Comparison of ENCODE assay signal across 11 cellular contexts in the genomic region with DNA sequence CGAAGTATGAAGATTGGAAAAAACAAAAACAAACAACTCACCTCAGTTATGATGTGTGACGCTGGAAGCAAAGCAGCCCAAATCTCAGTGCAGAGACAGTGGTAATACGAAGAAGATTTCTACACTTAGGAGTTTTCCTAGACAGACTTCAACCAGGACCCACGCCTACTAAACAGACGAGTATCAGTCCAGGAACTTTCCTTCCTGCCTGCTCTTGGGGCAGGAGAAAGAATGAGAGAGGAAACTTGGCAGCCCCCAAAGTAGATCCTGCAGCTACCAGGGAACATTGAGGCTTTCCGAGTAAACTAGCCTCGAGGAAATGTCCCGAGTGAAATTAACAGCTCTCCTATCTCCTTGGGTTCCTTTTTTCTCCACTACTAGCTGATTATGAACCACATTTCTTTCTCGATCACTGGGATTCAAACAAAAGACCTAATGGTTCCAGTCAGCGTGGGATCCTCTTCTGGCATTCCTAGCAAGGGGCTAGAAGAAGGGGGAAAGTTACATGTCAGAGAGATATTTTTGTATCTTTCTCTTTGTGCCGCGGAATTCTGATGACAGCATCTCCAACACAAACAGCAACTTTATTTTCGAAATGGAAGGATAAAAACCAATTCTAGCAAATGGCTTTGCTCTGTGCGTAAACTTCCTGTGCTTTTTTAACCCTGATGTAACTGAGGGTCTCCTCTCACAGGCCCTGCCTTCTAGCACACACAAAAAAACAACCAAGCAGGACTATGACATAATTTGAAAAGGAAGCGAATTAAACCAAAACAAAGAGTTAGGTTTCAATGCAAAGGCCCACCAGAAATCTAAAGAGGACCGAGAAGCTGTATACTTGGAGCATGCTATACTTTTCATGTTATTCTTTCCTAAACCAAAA. TPM values are rescaled to one million over a fixed set of nuclear protein-coding genes. Genes with fewer than 3 reads are reported as not detected.
A peak's percentile ranks its signal among the peaks of the same experiment; 100 is the strongest.
DNase-seq lines count a peak whose midpoint lies in the region; TF ChIP-seq lines count a peak whose summit lies in the region.
"Had no signal": no experiment of that assay in that cellular context is flagged by ENCODE, and none has a peak within 500 bp of the region (broad histone marks: within the 10 kb centered on the region; RNA-seq: fewer than 3 reads in every experiment).

No MANE protein-coding gene starts in this region.

- no peak overlapping the region for H4K8ac ChIP-seq in mesendoderm (ENCODE audit: low read depth, low read length)

- no peaks in the 10 kb centered on the region for H3K36me3 ChIP-seq in mesendoderm (ENCODE audit: control insufficient read depth, insufficient read depth, low read length)
- H3K36me3 ChIP-seq in tibial artery, result no peaks in the 10 kb centered on the region

- no peak overlapping the region for H2BK5ac ChIP-seq in mesendoderm (ENCODE audit: low read length)

- TF ChIP-seq CTCF in coronary artery (IDR thresholded peaks at IDR 0.05), result no peak
- no peak for TF ChIP-seq CTCF in tibial artery (IDR thresholded peaks at IDR 0.05)

- no peaks in the 10 kb centered on the region for H3K9me3 ChIP-seq in tibial artery

- CTCF ChIA-PET in activated CD4-positive, alpha-beta T cell treated with anti-CD3 and anti-CD28 coated beads, Interleukin-2, amount 10 ng/mL, durations not matched to agents 7 days and 5 days (lab: Charles Lee), result interaction anchor here (1.2 kb wide), 1 partner anchor 284 kb away, joined by 3 read pairs; no protein-coding TSS in a partner anchor

- peak overlapping the region; percentile 42 for H2BK15ac ChIP-seq in mesendoderm (replicated peaks; ENCODE audit: low read depth)

- H3K4me2 ChIP-seq in mesendoderm (ENCODE audit: low read length), result no peak overlapping the region

- H3K4me1 Mint-ChIP-seq in activated CD4-positive, alpha-beta T cell treated with anti-CD3 and anti-CD28 coated beads, Interleukin-2, amount 10 ng/mL, durations not matched to agents 7 days and 5 days, result peaks cover 13% of the 10 kb centered on the region

- peak overlapping the region; percentile 68 for H3K27ac Mint-ChIP-seq in activated CD4-positive, alpha-beta T cell treated with anti-CD3 and anti-CD28 coated beads, Interleukin-2, amount 10 ng/mL, durations not matched to agents 7 days and 5 days

- H4K5ac ChIP-seq in mesendoderm (ENCODE audit: low read length), result peak overlapping the region; percentile 10

- no peak for DNase-seq in activated CD4-positive, alpha-beta T cell treated with anti-CD3 and anti-CD28 coated beads, Interleukin-2, amount 10 ng/mL, durations not matched to agents 7 days and 5 days
- DNase-seq in activated CD4-positive, alpha-beta T cell treated with anti-CD3 and anti-CD28 coated beads, Interleukin-2, amount 50 U/mL, for 48 hours, result no peak
- DNase-seq in coronary artery (ENCODE audit: low spot score) (no peak), mesendoderm (no peak), tibial artery (no peak), ACHN (no peak), COR-L47 (lab: John Stamatoyannopoulos, UW) (no peak), AML-193 (lab: John Stamatoyannopoulos, UW) (no peak)
- DNase-seq: effector CD8-positive, alpha-beta T cell; NCI-H1436; stimulated activated CD4-positive, alpha-beta T cell treated with anti-CD3 and anti-CD28 coated beads, Interleukin-12 subunit alpha, Interleukin-12 subunit beta, amount 100 ng/mL, for 4 hours had no signal

- H3K4me3 ChIP-seq in coronary artery (peak overlapping the region; percentile 63), mesendoderm (ENCODE audit: low read length) (no peak overlapping the region), tibial artery (peak overlapping the region; percentile 41 to 52)

- H2AK5ac ChIP-seq in mesendoderm (ENCODE audit: low read length), result no peak overlapping the region

- H3K79me1 ChIP-seq in mesendoderm (ENCODE audit: low read length), result no peaks in the 10 kb centered on the region

- H3K4me1 ChIP-seq in mesendoderm (ENCODE audit: control insufficient read depth, low read depth, low read length), result no peaks in the 10 kb centered on the region
- H3K4me1 ChIP-seq in tibial artery, result peaks cover 0 to 8% (median 3%) of the 10 kb centered on the region in 4 donors

- no peak overlapping the region for H3K4ac ChIP-seq in mesendoderm (ENCODE audit: low read depth, low read length)

- H3K27me3 ChIP-seq in mesendoderm (ENCODE audit: insufficient read depth, low read length, poor library complexity) (no peaks in the 10 kb centered on the region), tibial artery (no peaks in the 10 kb centered on the region)

- no peaks in the 10 kb centered on the region for H3K79me2 ChIP-seq in mesendoderm (ENCODE audit: control insufficient read depth, insufficient read depth, low read length)

- peaks cover 6% of the 10 kb centered on the region for H3K9me3 Mint-ChIP-seq in activated CD4-positive, alpha-beta T cell treated with anti-CD3 and anti-CD28 coated beads, Interleukin-2, amount 10 ng/mL, durations not matched to agents 7 days and 5 days

- no peak overlapping the region for H3K4me3 Mint-ChIP-seq in activated CD4-positive, alpha-beta T cell treated with anti-CD3 and anti-CD28 coated beads, Interleukin-2, amount 10 ng/mL, durations not matched to agents 7 days and 5 days

- peak overlapping the region; percentile 31 for H3K18ac ChIP-seq in mesendoderm (ENCODE audit: low read length)

- H3K36me3 Mint-ChIP-seq in activated CD4-positive, alpha-beta T cell treated with anti-CD3 and anti-CD28 coated beads, Interleukin-2, amount 10 ng/mL, durations not matched to agents 7 days and 5 days (ENCODE audit: low read depth), result no peaks in the 10 kb centered on the region

- H3K27ac ChIP-seq in coronary artery (peak overlapping the region; percentile 66 to 70), mesendoderm (ENCODE audit: low read depth, low read length) (no peak overlapping the region), tibial artery (peak overlapping the region; percentile 72 to 77)

- intact Hi-C loops in tibial artery (cut with DNase I; ENCODE audit: low total_unique reads), result loop anchor here (5.0 kb wide), 1 partner anchor 286 kb away; no protein-coding TSS in a partner anchor

- no peak overlapping the region for H3K9ac ChIP-seq in mesendoderm (ENCODE audit: low read length)

- H3K23ac ChIP-seq in mesendoderm (ENCODE audit: low read length), result no peak overlapping the region

- POLR2A ChIA-PET in activated CD4-positive, alpha-beta T cell treated with anti-CD3 and anti-CD28 coated beads, Interleukin-2, amount 10 ng/mL, durations not matched to agents 7 days and 5 days (lab: Charles Lee), result no interaction called here

- peaks cover 10% of the 10 kb centered on the region for H3K27me3 Mint-ChIP-seq in activated CD4-positive, alpha-beta T cell treated with anti-CD3 and anti-CD28 coated beads, Interleukin-2, amount 10 ng/mL, durations not matched to agents 7 days and 5 days

- no CpG with 5 or more reads among the region's 16 CpGs for WGBS in mesendoderm (ENCODE audit: extremely low coverage, insufficient coverage, low lambda C conversion rate)

- in situ Hi-C loops in ACHN (cut with HindIII; ENCODE audit: low pct_ligation_motif_present, low pct_unique_long_range_greater_than_20kb, low sequenced_read_pairs), result loop anchor here (25.0 kb wide), 1 partner anchor 281 kb away; the partner anchor contains the start of gene PYURF

- no peak overlapping the region for H2BK120ac ChIP-seq in mesendoderm (ENCODE audit: low read depth, low read length)

- H3K56ac ChIP-seq in mesendoderm (ENCODE audit: low read length), result no peak overlapping the region

RNA-seq across cellular contexts. Expression of gene PPM1K, which starts 53.2 kb away (rescaled TPM):
- total RNA-seq in activated CD4-positive, alpha-beta T cell treated with anti-CD3 and anti-CD28 coated beads, Interleukin-2, amount 10 ng/mL, durations not matched to agents 7 days and 5 days, result 10 to 100 TPM; 58.4 to 68.5 TPM
- polyA plus RNA-seq in mesendoderm (2013, experiment 1 of 2), result 14.7 TPM
- 15.2 TPM for polyA plus RNA-seq in mesendoderm (2013, experiment 2 of 2)
